1 cellular context compared by ENCODE assay signal in the genomic region with DNA sequence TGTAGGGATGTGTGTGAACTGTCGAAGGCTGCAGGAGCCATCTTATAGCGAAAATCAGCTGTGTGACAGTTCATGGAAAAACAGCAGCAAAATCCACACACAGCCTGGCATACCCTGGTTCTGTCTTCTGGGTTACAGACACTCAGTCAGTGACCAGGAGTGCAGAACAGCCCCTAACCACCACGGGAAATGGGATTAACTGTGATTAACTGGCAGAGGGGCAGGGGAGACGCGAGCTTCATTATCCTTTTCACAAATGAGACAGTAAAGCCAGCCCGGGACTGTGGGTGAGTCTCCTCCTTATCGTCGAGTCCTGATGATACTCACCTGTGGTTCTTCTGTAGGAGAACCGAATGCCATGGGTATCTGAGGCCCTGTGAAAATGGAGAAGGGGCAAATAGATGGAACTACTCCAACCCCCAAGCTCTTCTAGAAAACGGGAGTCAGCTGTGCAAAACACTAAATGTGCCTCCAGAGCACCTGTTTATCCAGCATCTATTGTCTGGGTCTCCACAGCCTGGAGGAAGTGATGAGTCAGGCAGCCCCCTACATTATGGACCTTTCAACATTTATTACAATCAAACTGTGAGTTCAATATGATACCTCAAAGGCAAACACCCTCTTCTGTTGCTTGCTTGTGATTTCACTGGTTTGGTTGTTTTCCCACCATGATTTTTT.
TF ChIP-seq lines count a peak whose summit lies in the region.

No MANE protein-coding gene starts in this region.

TF ChIP-seq in WTC11, 78 proteins besides CTCF, POLR2A, EP300 and RAD21 (continued from another document):
- TF ChIP-seq, protein P1, sequence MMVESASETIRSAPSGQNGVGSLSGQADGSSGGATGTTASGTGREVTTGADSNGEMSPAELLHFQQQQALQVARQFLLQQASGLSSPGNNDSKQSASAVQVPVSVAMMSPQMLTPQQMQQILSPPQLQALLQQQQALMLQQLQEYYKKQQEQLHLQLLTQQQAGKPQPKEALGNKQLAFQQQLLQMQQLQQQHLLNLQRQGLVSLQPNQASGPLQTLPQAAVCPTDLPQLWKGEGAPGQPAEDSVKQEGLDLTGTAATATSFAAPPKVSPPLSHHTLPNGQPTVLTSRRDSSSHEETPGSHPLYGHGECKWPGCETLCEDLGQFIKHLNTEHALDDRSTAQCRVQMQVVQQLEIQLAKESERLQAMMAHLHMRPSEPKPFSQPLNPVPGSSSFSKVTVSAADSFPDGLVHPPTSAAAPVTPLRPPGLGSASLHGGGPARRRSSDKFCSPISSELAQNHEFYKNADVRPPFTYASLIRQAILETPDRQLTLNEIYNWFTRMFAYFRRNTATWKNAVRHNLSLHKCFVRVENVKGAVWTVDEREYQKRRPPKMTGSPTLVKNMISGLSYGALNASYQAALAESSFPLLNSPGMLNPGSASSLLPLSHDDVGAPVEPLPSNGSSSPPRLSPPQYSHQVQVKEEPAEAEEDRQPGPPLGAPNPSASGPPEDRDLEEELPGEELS (CRISPR knock-in tag; IDR thresholded peaks at IDR 0.05): no peak
- TF ChIP-seq TEAD1 (CRISPR knock-in tag; IDR thresholded peaks at IDR 0.05): no peak
- TF ChIP-seq NFE2L1 (CRISPR knock-in tag; IDR thresholded peaks at IDR 0.05): no peak
- no peak for TF ChIP-seq IRF2 (CRISPR knock-in tag; IDR thresholded peaks at IDR 0.05; ENCODE audit: borderline replicate concordance, low read depth)
- no peak for TF ChIP-seq ESRRA (CRISPR knock-in tag; IDR thresholded peaks at IDR 0.05; ENCODE audit: borderline replicate concordance)
- TF ChIP-seq EMX1 (CRISPR knock-in tag; IDR thresholded peaks at IDR 0.05): no peak
